1 cellular context compared by ENCODE assay signal in the genomic region with DNA sequence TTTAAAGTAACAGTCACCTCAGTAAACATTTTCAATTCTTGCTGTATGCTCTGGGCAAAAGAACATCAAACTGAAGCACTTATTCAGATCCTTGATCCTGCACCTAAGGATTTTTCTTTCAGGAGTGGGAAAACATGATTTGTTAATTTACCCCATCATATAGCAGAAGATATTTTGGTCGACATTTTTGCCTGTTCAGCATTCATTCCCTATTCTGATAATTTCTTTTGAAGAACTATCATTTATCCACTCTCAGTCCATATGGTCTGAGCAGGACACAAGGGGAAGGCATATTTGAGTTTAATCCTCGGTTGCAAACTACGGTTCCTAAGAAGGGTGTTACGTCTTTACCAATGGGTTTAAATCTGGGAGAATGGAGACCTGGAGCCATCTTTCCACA.
TF ChIP-seq lines count a peak whose summit lies in the region.

No MANE protein-coding gene starts in this region.

TF ChIP-seq in HepG2, 621 proteins besides CTCF, POLR2A, EP300 and RAD21:
- TF ChIP-seq, protein P1, sequence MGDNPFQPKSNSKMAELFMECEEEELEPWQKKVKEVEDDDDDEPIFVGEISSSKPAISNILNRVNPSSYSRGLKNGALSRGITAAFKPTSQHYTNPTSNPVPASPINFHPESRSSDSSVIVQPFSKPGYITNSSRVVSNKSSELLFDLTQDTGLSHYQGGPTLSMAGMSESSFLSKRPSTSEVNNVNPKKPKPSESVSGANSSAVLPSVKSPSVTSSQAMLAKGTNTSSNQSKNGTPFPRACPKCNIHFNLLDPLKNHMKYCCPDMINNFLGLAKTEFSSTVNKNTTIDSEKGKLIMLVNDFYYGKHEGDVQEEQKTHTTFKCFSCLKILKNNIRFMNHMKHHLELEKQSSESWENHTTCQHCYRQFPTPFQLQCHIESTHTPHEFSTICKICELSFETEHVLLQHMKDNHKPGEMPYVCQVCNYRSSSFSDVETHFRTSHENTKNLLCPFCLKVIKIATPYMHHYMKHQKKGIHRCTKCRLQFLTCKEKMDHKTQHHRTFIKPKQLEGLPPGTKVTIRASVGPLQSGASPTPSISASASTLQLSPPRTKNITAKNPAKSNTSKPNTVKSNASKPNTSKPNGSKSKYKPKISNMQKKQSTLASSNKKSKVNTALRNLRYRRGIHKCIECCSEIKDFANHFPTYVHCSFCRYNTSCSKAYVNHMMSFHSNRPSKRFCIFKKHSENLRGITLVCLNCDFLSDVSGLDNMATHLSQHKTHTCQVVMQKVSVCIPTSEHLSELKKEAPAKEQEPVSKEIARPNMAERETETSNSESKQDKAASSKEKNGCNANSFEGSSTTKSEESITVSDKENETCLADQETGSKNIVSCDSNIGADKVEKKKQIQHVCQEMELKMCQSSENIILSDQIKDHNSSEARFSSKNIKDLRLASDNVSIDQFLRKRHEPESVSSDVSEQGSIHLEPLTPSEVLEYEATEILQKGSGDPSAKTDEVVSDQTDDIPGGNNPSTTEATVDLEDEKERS (CRISPR knock-in tag; IDR thresholded peaks at IDR 0.05): no peak
- TF ChIP-seq MAFF (IDR thresholded peaks at IDR 0.05; ENCODE audit: low read depth, low read length): 0 out of 2 replicates have a peak, but pooled peaks have one; percentile 23
- TF ChIP-seq MAFK (conservative IDR thresholded peaks at IDR 0.05 in 1 of 2, IDR thresholded peaks at IDR 0.05 in 1 of 2; ENCODE audit: low read length in 2 of 2): peak; percentile 14 to 44; a peak in 1 of 4 replicates
